8 cellular contexts compared by ENCODE assay signal in genomic region chrX:373641-374471, GRCh38. TPM values are rescaled to one million over a fixed set of nuclear protein-coding genes. Genes with fewer than 3 reads are reported as not detected.
DNase-seq lines count a peak whose midpoint lies in the region; ATAC-seq and TF ChIP-seq lines count a peak whose summit lies in the region.

No MANE protein-coding gene starts in this region.

- DNase-seq in GM20000 (ENCODE audit: low spot score): peak; percentile 51
- DNase-seq in activated T-cell treated with anti-CD3 and anti-CD28 coated beads for 48 hours (ENCODE audit: low read depth): peak; percentile 42
- DNase-seq in left cardiac atrium: no peak
- no peak for DNase-seq in skeletal muscle cell (ENCODE audit: low read depth)
- DNase-seq in GOT3 (lab: John Stamatoyannopoulos, UW): no peak
- DNase-seq in LoVo (ENCODE audit: low spot score): no peak
- no peak for DNase-seq in NCI-H2171 (lab: John Stamatoyannopoulos, UW)

- peak overlapping the region; percentile 59 for H3K4me3 ChIP-seq in skeletal muscle cell (ENCODE audit: low read depth, low read length)

- TF ChIP-seq CTCF in GM20000 (IDR thresholded peaks at IDR 0.05; ENCODE audit: extremely low read depth, missing control alignments): no peak

- ATAC-seq in left cardiac atrium (peak; percentile 21 to 27), GM21619 (IDR thresholded peaks at IDR 0.05; ENCODE audit: unreplicated experiment) (no peak)

- intact Hi-C loops in left cardiac atrium (cut with DNase I): no loop called here

RNA-seq across cellular contexts. Expression of gene PPP2R3B, which starts 12.9 kb away (rescaled TPM):
- total RNA-seq in left cardiac atrium: 100 to 1,000 TPM; 104 to 114 TPM

RNA-seq across cellular contexts. Expression of gene GTPBP6, which starts 55.3 kb away (rescaled TPM):
- total RNA-seq in left cardiac atrium: 10 to 100 TPM; 48.0 to 55.6 TPM

Comparison
In these comparisons a context has a peak if more than half of its experiments do, and no peak if none do; other contexts are left out.
1. DNase-seq: peak in GM20000 (single experiment) and activated T-cell treated with anti-CD3 and anti-CD28 coated beads for 48 hours (single experiment); none in left cardiac atrium (single experiment), skeletal muscle cell (single experiment), GOT3 (single experiment), LoVo (single experiment) and NCI-H2171 (single experiment).